Comparison of ENCODE assay signal across 13 cellular contexts in the genomic region with DNA sequence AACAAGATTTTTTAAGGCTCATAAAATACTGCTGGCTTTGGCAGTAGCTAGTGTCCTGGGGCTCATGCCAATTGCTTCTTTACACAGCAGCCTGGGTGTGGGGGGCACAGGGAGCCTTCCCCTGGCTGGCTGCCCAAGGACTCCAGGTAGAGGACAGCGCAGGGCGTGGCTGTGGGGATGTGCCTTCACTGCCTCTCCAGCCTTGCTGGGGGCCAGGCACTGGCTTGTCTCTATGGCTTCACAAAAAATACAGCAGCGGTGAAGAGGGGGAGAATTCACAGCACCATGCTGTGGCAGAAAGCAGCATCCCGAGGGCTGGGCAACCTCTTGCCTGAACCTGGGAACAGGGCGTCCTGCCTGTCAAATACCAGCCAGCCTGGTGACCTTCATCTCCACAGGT. TPM values are rescaled to one million over a fixed set of nuclear protein-coding genes. Genes with fewer than 3 reads are reported as not detected.
A peak's percentile ranks its signal among the peaks of the same experiment; 100 is the strongest.
DNase-seq lines count a peak whose midpoint lies in the region; ATAC-seq and TF ChIP-seq lines count a peak whose summit lies in the region.
"Had no signal": no experiment of that assay in that cellular context is flagged by ENCODE, and none has a peak within 500 bp of the region (broad histone marks: within the 10 kb centered on the region; RNA-seq: fewer than 3 reads in every experiment).

No MANE protein-coding gene starts in this region.

- no peak for ATAC-seq in HG03521 (IDR thresholded peaks at IDR 0.05; ENCODE audit: unreplicated experiment)
- ATAC-seq in GM18867 (IDR thresholded peaks at IDR 0.05; ENCODE audit: unreplicated experiment), result no peak

- H3K9me3 ChIP-seq in BLaER1, result no peaks in the 10 kb centered on the region
- H3K9me3 ChIP-seq in mesodermal cell (ENCODE audit: control insufficient read depth, low read length), result no peaks in the 10 kb centered on the region
- H3K9me3 ChIP-seq: neutrophil, SJCRH30, tibial nerve had no signal

- 87 to 95% methylated on average over 5 of the region's 5 CpGs for WGBS in mesodermal cell (ENCODE audit: insufficient coverage in 2 of 2), 2 experiments

- H3K36me3 ChIP-seq in BLaER1, result peaks cover 26% of the 10 kb centered on the region; the same call in 1 of the 2 replicates
- H3K36me3 ChIP-seq in mesodermal cell (ENCODE audit: control insufficient read depth, insufficient read depth, low read length), result no peaks in the 10 kb centered on the region
- H3K36me3 ChIP-seq: SJCRH30, tibial nerve had no signal

- H3K4me1 ChIP-seq in BLaER1 (peaks cover 62% of the 10 kb centered on the region), mesodermal cell (ENCODE audit: control insufficient read depth, insufficient read depth, low read length, poor library complexity, severe bottlenecking) (peaks cover 69% of the 10 kb centered on the region)

- H3K27me3 ChIP-seq in BLaER1, result no peaks in the 10 kb centered on the region
- H3K27me3 ChIP-seq: neutrophil, SJCRH30, tibial nerve had no signal

- H3K4me3 ChIP-seq in BLaER1 (no peak overlapping the region), coronary artery (no peak overlapping the region), mesodermal cell (ENCODE audit: extremely low read depth, insufficient read depth, low read length, poor library complexity, severe bottlenecking) (no peak overlapping the region)
- H3K4me3 ChIP-seq: SJCRH30, tibial nerve had no signal

- no peak overlapping the region; the same call in 1 of the 2 replicates for H3K9ac ChIP-seq in BLaER1

- DNase-seq in NCI-H446 treated with DMSO at 0.1 percent for 48 hours (lab: John Stamatoyannopoulos, UW) (peak; percentile 54), coronary artery (ENCODE audit: low spot score) (no peak), NCI-H2227 treated with DMSO at 0.1 percent for 48 hours (lab: John Stamatoyannopoulos, UW) (no peak), GF-D8 (lab: John Stamatoyannopoulos, UW) (no peak)
- DNase-seq: activated naive CD4-positive, alpha-beta T cell; NCI-H1436; SJCRH30 had no signal

- no peak for TF ChIP-seq CTCF in coronary artery (IDR thresholded peaks at IDR 0.05)

- H4K20me1 ChIP-seq in BLaER1, result peaks cover 86% of the 10 kb centered on the region

- H3K27ac ChIP-seq in BLaER1 (peak overlapping the region; percentile 44; the same call in 1 of the 2 replicates), coronary artery (peak overlapping the region; percentile 27 to 80), mesodermal cell (ENCODE audit: low read depth, low read length, severe bottlenecking) (peak overlapping the region; percentile 5)
- H3K27ac ChIP-seq: SJCRH30 had no signal

- H3K4me2 ChIP-seq in BLaER1, result peak overlapping the region; percentile 32

RNA-seq across cellular contexts. Expression of gene DAP, which starts 57.4 kb away (rescaled TPM):
- 133 TPM for polyA plus RNA-seq in mesodermal cell (2013, experiment 1 of 2)
- 122 TPM for polyA plus RNA-seq in mesodermal cell (2013, experiment 2 of 2)
